9 cellular contexts compared by ENCODE assay signal in genomic region chr15:74781673-74782595, GRCh38. TPM values are rescaled to one million over a fixed set of nuclear protein-coding genes. Genes with fewer than 3 reads are reported as not detected.
DNase-seq lines count a peak whose midpoint lies in the region; ATAC-seq, FAIRE-seq and TF ChIP-seq lines count a peak whose summit lies in the region.
"Had no signal": no experiment of that assay in that cellular context is flagged by ENCODE, and none has a peak within 500 bp of the region (broad histone marks: within the 10 kb centered on the region; RNA-seq: fewer than 3 reads in every experiment).

Gene CSK (plus strand): TSS chr15:74782080. CDS start chr15:74798298, 16,218 bp downstream.

- no peak for FAIRE-seq in frontal cortex (lab: Jason Lieb, UNC)
- FAIRE-seq: TTC549 had no signal

- H3K4me3 ChIP-seq in SJCRH30 (peak within 1 kb of the TSS; percentile 76), neuron (ENCODE audit: low read length) (peak within 1 kb of the TSS; percentile 89), tibial artery (peak within 1 kb of the TSS; percentile 83 to 89)

- H3K27ac Mint-ChIP-seq in activated naive CD4-positive, alpha-beta T cell treated with anti-CD3 and anti-CD28 coated beads for 36 hours, result peak within 1 kb of the TSS; percentile 99

- H3K9me3 ChIP-seq in SJCRH30 (replicated peaks) (no peaks in the 10 kb centered on the region), neuron (ENCODE audit: low read length) (no peaks in the 10 kb centered on the region), tibial artery (no peaks in the 10 kb centered on the region)

- ATAC-seq in GM18867 (IDR thresholded peaks at IDR 0.05; ENCODE audit: unreplicated experiment), result peak; percentile 48

- H3K36me3 Mint-ChIP-seq in activated naive CD4-positive, alpha-beta T cell treated with anti-CD3 and anti-CD28 coated beads for 36 hours (ENCODE audit: low read depth), result peaks cover 51% of the 10 kb centered on the region

- peaks cover 45% of the 10 kb centered on the region for H3K4me1 Mint-ChIP-seq in activated naive CD4-positive, alpha-beta T cell treated with anti-CD3 and anti-CD28 coated beads for 36 hours (ENCODE audit: low read depth)

- DNase-seq in AG09319 (ENCODE audit: extremely low read depth, low read depth) (no peak), HPDE6-E6E7 (ENCODE audit: extremely low spot score) (peak; percentile 73), SJCRH30 (peak; percentile 68 to 82), frontal cortex (ENCODE audit: low spot score in 2 of 2) (peak; percentile 93 to 95), tibial artery (peak; percentile 58 to 82)
- peak; percentile 74 for DNase-seq in activated naive CD4-positive, alpha-beta T cell treated with anti-CD3 and anti-CD28 coated beads for 36 hours

- H3K4me3 Mint-ChIP-seq in activated naive CD4-positive, alpha-beta T cell treated with anti-CD3 and anti-CD28 coated beads for 36 hours, result peak within 1 kb of the TSS; percentile 93

- H3K27ac ChIP-seq in SJCRH30, result no peak within 1 kb of the TSS
- H3K27ac ChIP-seq in tibial artery, result peak within 1 kb of the TSS; percentile 74 to 79

- no peaks in the 10 kb centered on the region for H3K27me3 ChIP-seq in SJCRH30
- no peaks in the 10 kb centered on the region for H3K27me3 ChIP-seq in neuron (ENCODE audit: insufficient read depth, low read length)
- no peaks in the 10 kb centered on the region for H3K27me3 ChIP-seq in tibial artery

- no peaks in the 10 kb centered on the region for H3K27me3 Mint-ChIP-seq in activated naive CD4-positive, alpha-beta T cell treated with anti-CD3 and anti-CD28 coated beads for 36 hours (ENCODE audit: low read depth)

- intact Hi-C loops in activated naive CD4-positive, alpha-beta T cell treated with anti-CD3 and anti-CD28 coated beads for 36 hours (cut with micrococcal nuclease), result loop anchor here (1.0 to 10.0 kb wide), 3 partner anchors 18 to 843 kb away; partner anchors contain the start of genes SNUPN and ULK3
- intact Hi-C loops in tibial artery (cut with DNase I; ENCODE audit: low total_unique reads), result loop anchor here (5.0 to 10.0 kb wide), 3 partner anchors 125 to 423 kb away; partner anchors contain the start of genes C15orf39 and FAM219B

- H3K36me3 ChIP-seq in SJCRH30, result peaks cover 3% of the 10 kb centered on the region; the same call in 1 of the 2 replicates
- H3K36me3 ChIP-seq in neuron (ENCODE audit: insufficient read depth, low read length), result no peaks in the 10 kb centered on the region
- H3K36me3 ChIP-seq in tibial artery, result no peaks in the 10 kb centered on the region

- peak within 1 kb of the TSS; percentile 44 for H2AFZ ChIP-seq in neuron (ENCODE audit: low read depth, low read length)

- CTCF ChIA-PET in activated naive CD4-positive, alpha-beta T cell treated with anti-CD3 and anti-CD28 coated beads for 36 hours (lab: Charles Lee), result interaction anchor here (0.6 to 29.5 kb wide), 7 partner anchors 3 to 311 kb away, joined by 3 to 1193 read pairs (median 3); partner anchors contain the start of genes CSK and ULK3

- TF ChIP-seq CTCF in AG09319 (IDR thresholded peaks at IDR 0.05; ENCODE audit: low read depth, low read length) (peak; percentile 34), tibial artery (IDR thresholded peaks at IDR 0.05) (peak; percentile 49 to 87)

- H3K4me1 ChIP-seq in SJCRH30 (peaks cover 35% of the 10 kb centered on the region), neuron (ENCODE audit: insufficient read depth, low read length) (peaks cover 51% of the 10 kb centered on the region), tibial artery (peaks cover 1 to 62% (median 49%) of the 10 kb centered on the region in 4 donors)

- H3K9me3 Mint-ChIP-seq in activated naive CD4-positive, alpha-beta T cell treated with anti-CD3 and anti-CD28 coated beads for 36 hours, result no peaks in the 10 kb centered on the region

RNA-seq across cellular contexts. Expression of gene CSK, which starts in this region (rescaled TPM):
- total RNA-seq in SJCRH30 (2014; rRNA removed; shearing (Covaris generic)), result 23.2 and 24.0 TPM in 2 replicates
- total RNA-seq in activated naive CD4-positive, alpha-beta T cell treated with anti-CD3 and anti-CD28 coated beads for 36 hours, result 100 to 1,000 TPM; 272 to 282 TPM
- 26.5 TPM for total RNA-seq in frontal cortex
